In genomic region chr17:42548070-42548837, GRCh38 we compare ENCODE assay signal across 1 cellular context.
TF ChIP-seq lines count a peak whose summit lies in the region.

No MANE protein-coding gene starts in this region.

TF ChIP-seq in GM12878, 131 proteins besides CTCF, POLR2A, EP300 and RAD21 (continued from another document):
- no peak for TF ChIP-seq ATF3 (IDR thresholded peaks at IDR 0.05; ENCODE audit: borderline replicate concordance, extremely low read depth, low read depth, low read length)
- no peak for TF ChIP-seq USF1 (IDR thresholded peaks at IDR 0.05; ENCODE audit: borderline replicate concordance, extremely low read length, insufficient read depth, low read depth, low read length)
- no peak for TF ChIP-seq ZNF592 (IDR thresholded peaks at IDR 0.05)
- TF ChIP-seq HCFC1 (IDR thresholded peaks at IDR 0.05; ENCODE audit: low read length), result no peak; the same call in 1 of the 2 replicates
- 0 out of 2 replicates have a peak, but pooled peaks have one; percentile 14 for TF ChIP-seq TAF1 (IDR thresholded peaks at IDR 0.05; ENCODE audit: borderline replicate concordance, low read depth, low read length)
- no peak for TF ChIP-seq BCLAF1 (IDR thresholded peaks at IDR 0.05)
- TF ChIP-seq SREBF1 (IDR thresholded peaks at IDR 0.05; ENCODE audit: low read length), result no peak
- 0 out of 2 replicates have a peak, but pooled peaks have one; percentile 18 for TF ChIP-seq NBN (IDR thresholded peaks at IDR 0.05)
- no peak for TF ChIP-seq STAT1 (conservative IDR thresholded peaks at IDR 0.05)
- no peak for TF ChIP-seq ASH2L (IDR thresholded peaks at IDR 0.05; ENCODE audit: borderline replicate concordance, low read depth)
- no peak for TF ChIP-seq RAD51 (IDR thresholded peaks at IDR 0.05)
- TF ChIP-seq IKZF2 (IDR thresholded peaks at IDR 0.05), result 0 out of 4 replicates have a peak, but pooled peaks of 1 of the 2 experiments have one; percentile 16
- TF ChIP-seq ZNF384 (IDR thresholded peaks at IDR 0.05; ENCODE audit: borderline replicate concordance, low read depth, low read length), result no peak
- TF ChIP-seq BCL3 (IDR thresholded peaks at IDR 0.05; ENCODE audit: borderline replicate concordance, insufficient read depth, low read depth, low read length, poor library complexity, severe bottlenecking), result peak; percentile 54
- TF ChIP-seq FOS (IDR thresholded peaks at IDR 0.05; ENCODE audit: borderline replicate concordance, extremely low read depth, insufficient read length), result no peak
